ENCODE assay signal across 31 cellular contexts in genomic region chr7:124751017-124751416, GRCh38. TPM values are rescaled to one million over a fixed set of nuclear protein-coding genes. Genes with fewer than 3 reads are reported as not detected.
"Had no signal": no experiment of that assay in that cellular context is flagged by ENCODE, and none has a peak within 500 bp of the region (broad histone marks: within the 10 kb centered on the region; RNA-seq: fewer than 3 reads in every experiment).

No MANE protein-coding gene starts in this region.

- DNase-seq: activated CD4-positive, alpha-beta memory T cell treated with anti-CD3 and anti-CD28 coated beads, Interleukin-2, amount 10 ng/mL, durations not matched to agents 7 days and 5 days; activated CD4-positive, alpha-beta T cell treated with anti-CD3 and anti-CD28 coated beads for 36 hours; activated CD4-positive, alpha-beta T cell treated with anti-CD3 and anti-CD28 coated beads, Interleukin-2, amount 50 U/mL, for 1 hour; activated CD4-positive, CD25-positive, alpha-beta regulatory T cell; activated CD8-positive, alpha-beta memory T cell treated with anti-CD3 and anti-CD28 coated beads, Interleukin-2, amount 50 U/mL, for 4 hours; activated naive CD4-positive, alpha-beta T cell treated with anti-CD3 and anti-CD28 coated beads, Interleukin-2, amount 50 U/mL, for 16 hours; activated naive CD8-positive, alpha-beta T cell treated with anti-CD3 and anti-CD28 coated beads, Interleukin-2, amount 10 ng/mL, durations not matched to agents 7 days and 5 days; activated T-cell treated with anti-CD3 and anti-CD28 coated beads, Interleukin-2, amount 50 U/mL, for 72 hours; adrenal gland; aorta; central memory CD4-positive, alpha-beta T cell; Karpas-422; MM.1S; NCI-H1105 treated with DMSO at 0.1 percent for 48 hours; NCI-H1436 treated with DMSO at 0.1 percent for 48 hours; NCI-H187 treated with DMSO at 0.1 percent for 48 hours; NCI-H2081 treated with DMSO at 0.1 percent for 48 hours; NCI-H2171 treated with DMSO at 0.1 percent for 48 hours; NCI-H226; NCI-H510A treated with DMSO at 0.1 percent for 48 hours; Peyer's patch; Right ventricle myocardium superior; SJCRH30; SK-N-SH; T-helper 1 cell had no signal

- H3K4me3 Mint-ChIP-seq: activated CD4-positive, alpha-beta memory T cell treated with anti-CD3 and anti-CD28 coated beads, Interleukin-2, amount 10 ng/mL, durations not matched to agents 7 days and 5 days; activated CD4-positive, alpha-beta T cell treated with anti-CD3 and anti-CD28 coated beads for 36 hours; activated naive CD8-positive, alpha-beta T cell treated with anti-CD3 and anti-CD28 coated beads, Interleukin-2, amount 10 ng/mL, durations not matched to agents 7 days and 5 days; activated T-cell treated with anti-CD3 and anti-CD28 coated beads, Interleukin-2, amount 50 U/mL, for 72 hours had no signal

- ATAC-seq: activated CD4-positive, alpha-beta T cell treated with anti-CD3 and anti-CD28 coated beads for 36 hours; activated T-cell treated with anti-CD3 and anti-CD28 coated beads, Interleukin-2, amount 50 U/mL, for 72 hours; K562 had no signal

- H3K27me3 ChIP-seq: adrenal gland, breast epithelium, Peyer's patch had no signal

- H3K4me1 Mint-ChIP-seq: activated CD4-positive, alpha-beta memory T cell treated with anti-CD3 and anti-CD28 coated beads, Interleukin-2, amount 10 ng/mL, durations not matched to agents 7 days and 5 days; activated CD4-positive, alpha-beta T cell treated with anti-CD3 and anti-CD28 coated beads for 36 hours; activated naive CD8-positive, alpha-beta T cell treated with anti-CD3 and anti-CD28 coated beads, Interleukin-2, amount 10 ng/mL, durations not matched to agents 7 days and 5 days had no signal

- H3K27me3 Mint-ChIP-seq: activated naive CD8-positive, alpha-beta T cell treated with anti-CD3 and anti-CD28 coated beads, Interleukin-2, amount 10 ng/mL, durations not matched to agents 7 days and 5 days had no signal

- H3K9me3 Mint-ChIP-seq: activated CD4-positive, alpha-beta memory T cell treated with anti-CD3 and anti-CD28 coated beads, Interleukin-2, amount 10 ng/mL, durations not matched to agents 7 days and 5 days; activated naive CD8-positive, alpha-beta T cell treated with anti-CD3 and anti-CD28 coated beads, Interleukin-2, amount 10 ng/mL, durations not matched to agents 7 days and 5 days; activated T-cell treated with anti-CD3 and anti-CD28 coated beads, Interleukin-2, amount 50 U/mL, for 72 hours; activated T-helper 2 cell treated with anti-CD3 and anti-CD28 coated beads, Interferon-gamma antibody, Interleukin-2, Interleukin-4, amounts not matched to agents 10 μg/mL and 5 μg/mL and 100 μg/mL, durations not matched to agents 14 hours and 24 hours and 36 hours had no signal

- H3K27ac ChIP-seq: adrenal gland, breast epithelium, Peyer's patch, RWPE1, SJCRH30 had no signal

- H3K36me3 Mint-ChIP-seq: activated naive CD8-positive, alpha-beta T cell treated with anti-CD3 and anti-CD28 coated beads, Interleukin-2, amount 10 ng/mL, durations not matched to agents 7 days and 5 days had no signal

- H3K27ac Mint-ChIP-seq: activated CD4-positive, alpha-beta memory T cell treated with anti-CD3 and anti-CD28 coated beads, Interleukin-2, amount 10 ng/mL, durations not matched to agents 7 days and 5 days; activated CD4-positive, alpha-beta T cell treated with anti-CD3 and anti-CD28 coated beads for 36 hours; activated naive CD8-positive, alpha-beta T cell treated with anti-CD3 and anti-CD28 coated beads, Interleukin-2, amount 10 ng/mL, durations not matched to agents 7 days and 5 days; activated T-cell treated with anti-CD3 and anti-CD28 coated beads, Interleukin-2, amount 50 U/mL, for 72 hours; activated T-helper 2 cell treated with anti-CD3 and anti-CD28 coated beads, Interferon-gamma antibody, Interleukin-2, Interleukin-4, amounts not matched to agents 10 μg/mL and 5 μg/mL and 100 μg/mL, durations not matched to agents 14 hours and 24 hours and 36 hours had no signal

RNA-seq across cellular contexts. Expression of gene GPR37, which starts 14.6 kb away (rescaled TPM):
- total RNA-seq: activated CD4-positive, alpha-beta memory T cell treated with anti-CD3 and anti-CD28 coated beads, Interleukin-2, amount 10 ng/mL, durations not matched to agents 7 days and 5 days; activated CD4-positive, alpha-beta T cell treated with anti-CD3 and anti-CD28 coated beads for 36 hours; activated CD8-positive, alpha-beta memory T cell treated with anti-CD3 and anti-CD28 coated beads for 36 hours; activated naive CD8-positive, alpha-beta T cell treated with anti-CD3 and anti-CD28 coated beads, Interleukin-2, amount 10 ng/mL, durations not matched to agents 7 days and 5 days; activated T-cell treated with anti-CD3 and anti-CD28 coated beads, Interleukin-2, amount 50 U/mL, for 72 hours; activated T-helper 2 cell treated with anti-CD3 and anti-CD28 coated beads, Interferon-gamma antibody, Interleukin-2, Interleukin-4, amounts not matched to agents 10 μg/mL and 5 μg/mL and 100 μg/mL, durations not matched to agents 14 hours and 24 hours and 36 hours; K562; Right ventricle myocardium superior; T-helper 2 cell treated with Interferon-gamma antibody and Interleukin-4, amounts not matched to agents 100 ng/mL and 5 ng/mL, for 36 hours had no signal
